Comparison of ENCODE assay signal across 18 cellular contexts in the genomic region with DNA sequence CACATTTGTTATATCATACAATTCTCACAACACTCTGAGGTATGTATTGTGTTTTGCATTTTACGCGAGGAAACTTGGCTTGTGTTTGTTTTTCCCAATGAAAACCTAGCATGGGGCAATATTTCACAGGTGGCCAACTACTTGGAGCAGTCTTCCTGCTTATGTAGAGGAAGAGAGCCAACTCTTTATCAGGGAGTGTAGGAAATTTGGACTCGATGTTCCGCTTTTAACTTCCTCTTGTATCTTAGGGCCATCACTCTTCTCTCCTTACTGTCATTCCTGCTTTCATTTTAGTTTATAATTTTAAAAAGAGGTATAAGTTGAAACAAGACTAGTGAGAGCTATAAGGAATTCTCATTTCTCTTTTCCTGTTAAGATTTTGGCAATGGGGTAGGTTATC.
DNase-seq lines count a peak whose midpoint lies in the region; ATAC-seq and TF ChIP-seq lines count a peak whose summit lies in the region.
"Had no signal": no experiment of that assay in that cellular context is flagged by ENCODE, and none has a peak within 500 bp of the region (broad histone marks: within the 10 kb centered on the region; RNA-seq: fewer than 3 reads in every experiment).

No MANE protein-coding gene starts in this region.

- no peak for ATAC-seq in PC-3
- ATAC-seq: activated naive CD8-positive, alpha-beta T cell treated with anti-CD3 and anti-CD28 coated beads, Interleukin-2, amount 50 U/mL, for 24 hours; effector memory CD8-positive, alpha-beta T cell; GM12878; Panc1 had no signal

- H3K9ac ChIP-seq in PC-3 (ENCODE audit: low read length) (no peak overlapping the region), endocrine pancreas (ENCODE audit: control insufficient read depth, insufficient read depth, low read length) (no peak overlapping the region), parathyroid adenoma (no peak overlapping the region)

- no peak overlapping the region for H3K27ac Mint-ChIP-seq in activated naive CD4-positive, alpha-beta T cell treated with anti-CD3 and anti-CD28 coated beads for 36 hours
- H3K27ac Mint-ChIP-seq in activated CD4-positive, alpha-beta memory T cell treated with anti-CD3 and anti-CD28 coated beads, Interleukin-2, amount 10 ng/mL, durations not matched to agents 7 days and 5 days, result no peak overlapping the region
- H3K27ac Mint-ChIP-seq: effector memory CD8-positive, alpha-beta T cell had no signal

- no peaks in the 10 kb centered on the region for H4K20me1 ChIP-seq in PC-3 (ENCODE audit: low read length)

- H3K4me1 ChIP-seq in PC-3 (ENCODE audit: insufficient read depth, low read length) (peaks cover 50% of the 10 kb centered on the region), endocrine pancreas (ENCODE audit: control insufficient read depth, insufficient read depth, low read length) (peaks cover 34% of the 10 kb centered on the region), parathyroid adenoma (peaks cover 14% of the 10 kb centered on the region)
- H3K4me1 ChIP-seq in effector memory CD4-positive, alpha-beta T cell (ENCODE audit: control insufficient read depth, insufficient read depth, low read length, poor library complexity, severe bottlenecking), result no peaks in the 10 kb centered on the region

- no peaks in the 10 kb centered on the region for H3K27me3 ChIP-seq in PC-3 (ENCODE audit: low read length)
- H3K27me3 ChIP-seq in endocrine pancreas (ENCODE audit: control insufficient read depth, insufficient read depth, low read length), result no peaks in the 10 kb centered on the region
- no peaks in the 10 kb centered on the region for H3K27me3 ChIP-seq in parathyroid adenoma (ENCODE audit: control insufficient read depth, insufficient read depth, low read length)
- no peaks in the 10 kb centered on the region for H3K27me3 ChIP-seq in effector memory CD4-positive, alpha-beta T cell (replicated peaks; ENCODE audit: control insufficient read depth, insufficient read depth, low read length, poor library complexity, severe bottlenecking)
- H3K27me3 ChIP-seq: cardiac muscle cell, MG63 had no signal

- TF ChIP-seq CTCF in PC-3 (conservative IDR thresholded peaks at IDR 0.05; ENCODE audit: low read depth, low read length) (no peak), parathyroid adenoma (IDR thresholded peaks at IDR 0.05) (no peak)

- no peak overlapping the region for H2AFZ ChIP-seq in PC-3 (ENCODE audit: low read length)
- H2AFZ ChIP-seq in parathyroid adenoma, result peak overlapping the region; percentile 69

- H3F3A ChIP-seq in PC-3 (ENCODE audit: low read length, unreplicated experiment), result no peaks in the 10 kb centered on the region

- CTCF ChIA-PET in PC-3 (lab: Charles Lee), result no interaction called here
- CTCF ChIA-PET in activated naive CD4-positive, alpha-beta T cell treated with anti-CD3 and anti-CD28 coated beads for 36 hours (lab: Charles Lee), result no interaction called here
- CTCF ChIA-PET in activated CD4-positive, alpha-beta memory T cell treated with anti-CD3 and anti-CD28 coated beads, Interleukin-2, amount 10 ng/mL, durations not matched to agents 7 days and 5 days (lab: Charles Lee), result no interaction called here

- H3K4me2 ChIP-seq in PC-3 (ENCODE audit: low read length) (peak overlapping the region; percentile 22), parathyroid adenoma (ENCODE audit: low read length) (peak overlapping the region; percentile 22)

- H3K4me1 Mint-ChIP-seq in activated naive CD4-positive, alpha-beta T cell treated with anti-CD3 and anti-CD28 coated beads for 36 hours (ENCODE audit: low read depth), result peaks cover 23% of the 10 kb centered on the region
- H3K4me1 Mint-ChIP-seq in activated CD4-positive, alpha-beta memory T cell treated with anti-CD3 and anti-CD28 coated beads, Interleukin-2, amount 10 ng/mL, durations not matched to agents 7 days and 5 days, result peaks cover 14% of the 10 kb centered on the region

- no peak overlapping the region for H3K4me3 Mint-ChIP-seq in activated naive CD4-positive, alpha-beta T cell treated with anti-CD3 and anti-CD28 coated beads for 36 hours
- no peak overlapping the region for H3K4me3 Mint-ChIP-seq in activated CD4-positive, alpha-beta memory T cell treated with anti-CD3 and anti-CD28 coated beads, Interleukin-2, amount 10 ng/mL, durations not matched to agents 7 days and 5 days
- H3K4me3 Mint-ChIP-seq: activated naive CD8-positive, alpha-beta T cell treated with anti-CD3 and anti-CD28 coated beads, Interleukin-2, amount 50 U/mL, for 24 hours; effector memory CD8-positive, alpha-beta T cell had no signal

- no peaks in the 10 kb centered on the region for H3K9me2 ChIP-seq in PC-3 (replicated peaks; ENCODE audit: low read length)

- H3K4me3 ChIP-seq in PC-3 (ENCODE audit: low read length) (no peak overlapping the region), endocrine pancreas (ENCODE audit: control insufficient read depth, insufficient read depth, low read length) (peak overlapping the region; percentile 19), parathyroid adenoma (ENCODE audit: low read depth, low read length) (no peak overlapping the region)
- no peak overlapping the region for H3K4me3 ChIP-seq in effector memory CD4-positive, alpha-beta T cell (ENCODE audit: insufficient read depth, low read depth, low read length, poor library complexity, severe bottlenecking)
- H3K4me3 ChIP-seq: cardiac muscle cell, GM12878, MG63 had no signal

- no TSS peak for BruUV-seq in PC-3 (replicated peaks; lab: Mats Ljungman, UMichigan)

- H3K36me3 Mint-ChIP-seq in activated naive CD4-positive, alpha-beta T cell treated with anti-CD3 and anti-CD28 coated beads for 36 hours (ENCODE audit: low read depth), result no peaks in the 10 kb centered on the region
- H3K36me3 Mint-ChIP-seq in activated CD4-positive, alpha-beta memory T cell treated with anti-CD3 and anti-CD28 coated beads, Interleukin-2, amount 10 ng/mL, durations not matched to agents 7 days and 5 days (ENCODE audit: low read depth), result no peaks in the 10 kb centered on the region

- H3K9me3 Mint-ChIP-seq in activated naive CD4-positive, alpha-beta T cell treated with anti-CD3 and anti-CD28 coated beads for 36 hours, result no peaks in the 10 kb centered on the region
- no peaks in the 10 kb centered on the region for H3K9me3 Mint-ChIP-seq in activated CD4-positive, alpha-beta memory T cell treated with anti-CD3 and anti-CD28 coated beads, Interleukin-2, amount 10 ng/mL, durations not matched to agents 7 days and 5 days
- H3K9me3 Mint-ChIP-seq: activated naive CD8-positive, alpha-beta T cell treated with anti-CD3 and anti-CD28 coated beads, Interleukin-2, amount 50 U/mL, for 24 hours; effector memory CD8-positive, alpha-beta T cell had no signal

- in situ Hi-C loops in G401 (cut with HindIII; ENCODE audit: low sequenced_read_pairs), result no loop called here

- intact Hi-C loops in PC-3 (cut with micrococcal nuclease), result loop anchor here (10.0 kb wide), 1 partner anchor 1600 kb away; no protein-coding TSS in a partner anchor
- intact Hi-C loops in activated naive CD4-positive, alpha-beta T cell treated with anti-CD3 and anti-CD28 coated beads for 36 hours (cut with micrococcal nuclease), result no loop called here

- POLR2A ChIA-PET in PC-3 (lab: Charles Lee; ENCODE audit: unreplicated experiment), result no interaction called here
- POLR2A ChIA-PET in activated CD4-positive, alpha-beta memory T cell treated with anti-CD3 and anti-CD28 coated beads, Interleukin-2, amount 10 ng/mL, durations not matched to agents 7 days and 5 days (lab: Charles Lee), result no interaction called here

- H3K79me2 ChIP-seq in PC-3 (ENCODE audit: low read length) (no peaks in the 10 kb centered on the region), parathyroid adenoma (no peaks in the 10 kb centered on the region)

- H3K27me3 Mint-ChIP-seq in activated naive CD4-positive, alpha-beta T cell treated with anti-CD3 and anti-CD28 coated beads for 36 hours (ENCODE audit: low read depth), result no peaks in the 10 kb centered on the region
- peaks cover 5% of the 10 kb centered on the region for H3K27me3 Mint-ChIP-seq in activated CD4-positive, alpha-beta memory T cell treated with anti-CD3 and anti-CD28 coated beads, Interleukin-2, amount 10 ng/mL, durations not matched to agents 7 days and 5 days
- H3K27me3 Mint-ChIP-seq: activated naive CD8-positive, alpha-beta T cell treated with anti-CD3 and anti-CD28 coated beads, Interleukin-2, amount 50 U/mL, for 24 hours; effector memory CD8-positive, alpha-beta T cell had no signal

- H3K27ac ChIP-seq in PC-3 (ENCODE audit: low read length), result peak overlapping the region; percentile 27; the same call in 1 of the 2 replicates
- H3K27ac ChIP-seq in parathyroid adenoma, result peak overlapping the region; percentile 77
- H3K27ac ChIP-seq in effector memory CD4-positive, alpha-beta T cell (ENCODE audit: insufficient read depth, low read length, poor library complexity, severe bottlenecking), result no peak overlapping the region
- H3K27ac ChIP-seq: cardiac muscle cell had no signal

- no peaks in the 10 kb centered on the region for H3K9me3 ChIP-seq in PC-3 (ENCODE audit: low read length)
- H3K9me3 ChIP-seq in endocrine pancreas (ENCODE audit: control insufficient read depth, low read length), result no peaks in the 10 kb centered on the region
- H3K9me3 ChIP-seq in parathyroid adenoma (ENCODE audit: control insufficient read depth, low read length), result no peaks in the 10 kb centered on the region
- H3K9me3 ChIP-seq in effector memory CD4-positive, alpha-beta T cell (ENCODE audit: control insufficient read depth, low read length), result no peaks in the 10 kb centered on the region
- H3K9me3 ChIP-seq: MG63 had no signal

- DNase-seq in G401 (ENCODE audit: low spot score), result peak; percentile 7
- DNase-seq in PC-3, result no peak
- no peak for DNase-seq in activated naive CD4-positive, alpha-beta T cell treated with anti-CD3 and anti-CD28 coated beads for 36 hours
- DNase-seq in effector memory CD4-positive, alpha-beta T cell, result no peak
- DNase-seq in activated CD4-positive, alpha-beta T cell treated with anti-CD3 and anti-CD28 coated beads for 1 hour, result no peak
- no peak for DNase-seq in activated CD4-positive, alpha-beta memory T cell treated with anti-CD3 and anti-CD28 coated beads, Interleukin-2, amount 10 ng/mL, durations not matched to agents 7 days and 5 days
- DNase-seq: activated CD8-positive, alpha-beta memory T cell treated with anti-CD3 and anti-CD28 coated beads for 24 hours; activated naive CD8-positive, alpha-beta T cell treated with anti-CD3 and anti-CD28 coated beads, Interleukin-2, amount 50 U/mL, for 24 hours; effector memory CD8-positive, alpha-beta T cell; MG63; NCI-H1930; NCI-H524; stimulated activated CD4-positive, alpha-beta T cell treated with anti-CD3 and anti-CD28 coated beads, Interleukin-4, amount 100 ng/mL, for 24 hours had no signal

- H3K36me3 ChIP-seq in PC-3 (ENCODE audit: low read depth, low read length) (no peaks in the 10 kb centered on the region), endocrine pancreas (ENCODE audit: control insufficient read depth, insufficient read depth, low read length) (no peaks in the 10 kb centered on the region), parathyroid adenoma (ENCODE audit: control insufficient read depth, insufficient read depth, low read length) (no peaks in the 10 kb centered on the region)
- no peaks in the 10 kb centered on the region for H3K36me3 ChIP-seq in effector memory CD4-positive, alpha-beta T cell (ENCODE audit: control insufficient read depth, insufficient read depth, low read length)
- H3K36me3 ChIP-seq: cardiac muscle cell, MG63 had no signal
